In genomic region chr2:181140414-181140813, GRCh38 we compare ENCODE assay signal across 14 cellular contexts.
DNase-seq lines count a peak whose midpoint lies in the region; ATAC-seq, FAIRE-seq and TF ChIP-seq lines count a peak whose summit lies in the region.
"Had no signal": no experiment of that assay in that cellular context is flagged by ENCODE, and none has a peak within 500 bp of the region (broad histone marks: within the 10 kb centered on the region; RNA-seq: fewer than 3 reads in every experiment).

No MANE protein-coding gene starts in this region.

- no peaks in the 10 kb centered on the region for H3K27me3 ChIP-seq in heart right ventricle
- H3K27me3 ChIP-seq: sigmoid colon had no signal

- peak; percentile 48 for ATAC-seq in Right ventricle myocardium superior (ENCODE audit: poor library complexity)
- ATAC-seq in heart right ventricle: no peak
- ATAC-seq in HG02970 (IDR thresholded peaks at IDR 0.05; ENCODE audit: low FRiP score, unreplicated experiment): no peak

- intact Hi-C loops in Right ventricle myocardium superior (cut with DNase I): no loop called here
- intact Hi-C loops in heart right ventricle (cut with DNase I): no loop called here
- intact Hi-C loops in kidney (cut with DNase I): no loop called here

- H3K9me3 ChIP-seq in heart right ventricle (peaks cover 0 to 3% (median 0%) of the 10 kb centered on the region in 11 donors), kidney (ENCODE audit: control insufficient read depth in 1 of 2, low read length in 2 of 2) (no peaks in the 10 kb centered on the region)
- H3K9me3 ChIP-seq: HAP-1, sigmoid colon had no signal

- H3K9ac ChIP-seq in kidney (ENCODE audit: low read length in 2 of 2): no peak overlapping the region

- peak; percentile 47 for DNase-seq in Right ventricle myocardium superior
- DNase-seq in heart right ventricle: no peak
- peak; percentile 53 for DNase-seq in NCI-H2081 treated with DMSO at 0.1 percent for 48 hours (lab: John Stamatoyannopoulos, UW)
- DNase-seq in choroid plexus epithelial cell (ENCODE audit: low read depth): peak; percentile 64
- peak; percentile 71 for DNase-seq in superior temporal gyrus (ENCODE audit: extremely low spot score)
- DNase-seq in nucleus accumbens (lab: John Stamatoyannopoulos, UW): no peak
- no peak for DNase-seq in kidney
- DNase-seq: activated CD4-positive, alpha-beta T cell treated with anti-CD3 and anti-CD28 coated beads, Interleukin-2, amount 50 U/mL, for 48 hours; IMR-90; NCI-H510A; sigmoid colon had no signal

- H3K4me3 ChIP-seq in heart right ventricle (no peak overlapping the region), choroid plexus epithelial cell (ENCODE audit: low read depth, low read length) (no peak overlapping the region), kidney (ENCODE audit: low read length in 2 of 2) (no peak overlapping the region)
- H3K4me3 ChIP-seq: HAP-1, sigmoid colon had no signal

- FAIRE-seq in kidney (lab: Jason Lieb, UNC): no peak
- FAIRE-seq: endothelial cell of umbilical vein had no signal

- WGBS in heart right ventricle, 2 donors: 62 to 74% methylated on average over 1 of the region's 1 CpG

- no peak for TF ChIP-seq CTCF in heart right ventricle (IDR thresholded peaks at IDR 0.05)
- no peak for TF ChIP-seq CTCF in choroid plexus epithelial cell (conservative IDR thresholded peaks at IDR 0.05; ENCODE audit: low read depth, low read length)
- TF ChIP-seq CTCF in kidney (IDR thresholded peaks at IDR 0.05; ENCODE audit: borderline replicate concordance, extremely low read depth, insufficient read depth): no peak

- H3K36me3 ChIP-seq in heart right ventricle: no peaks in the 10 kb centered on the region
- no peaks in the 10 kb centered on the region for H3K36me3 ChIP-seq in kidney (ENCODE audit: control insufficient read depth in 1 of 2, insufficient read depth in 2 of 2, low read length in 2 of 2)
- H3K36me3 ChIP-seq: HAP-1, sigmoid colon had no signal

- H3K4me1 ChIP-seq in heart right ventricle (peaks cover 0 to 4% (median 0%) of the 10 kb centered on the region in 9 donors), kidney (ENCODE audit: control insufficient read depth in 1 of 2, insufficient read depth in 1 of 2, low read depth in 1 of 2, low read length in 2 of 2) (no peaks in the 10 kb centered on the region)
- H3K4me1 ChIP-seq: sigmoid colon had no signal

- H3K27ac ChIP-seq in heart right ventricle: peak overlapping the region in 1 of 10 donors; percentile 58
- no peak overlapping the region for H3K27ac ChIP-seq in kidney (ENCODE audit: low read depth in 2 of 2, low read length in 2 of 2)
- H3K27ac ChIP-seq: sigmoid colon had no signal

Comparison
In these comparisons a context has a peak if more than half of its experiments do, and no peak if none do; other contexts are left out.
1. DNase-seq: peak in Right ventricle myocardium superior (single experiment), NCI-H2081 treated with DMSO at 0.1 percent for 48 hours (single experiment), choroid plexus epithelial cell (single experiment) and superior temporal gyrus (single experiment); none in heart right ventricle (0 of 2), nucleus accumbens (0 of 56) and kidney (single experiment).